ENCODE assay signal across 27 cellular contexts in genomic region chr4:2607107-2607506, GRCh38.
"Had no signal": no experiment of that assay in that cellular context is flagged by ENCODE, and none has a peak within 500 bp of the region (broad histone marks: within the 10 kb centered on the region; RNA-seq: fewer than 3 reads in every experiment).

No MANE protein-coding gene starts in this region.

- H3K9me3 ChIP-seq: ascending aorta, gastrocnemius medialis, thoracic aorta, upper lobe of left lung, vagina had no signal

- ATAC-seq: activated CD4-positive, CD25-positive, alpha-beta regulatory T cell treated with anti-CD3 and anti-CD28 coated beads, Interleukin-2, amount 50 U/mL, for 24 hours; effector memory CD8-positive, alpha-beta T cell; gastrocnemius medialis; sciatic nerve; stimulated activated effector memory CD8-positive, alpha-beta T cell treated with anti-CD3 and anti-CD28 coated beads, Interleukin-12 subunit alpha, Interleukin-12 subunit beta, amount 100 ng/mL, for 72 hours had no signal

- H3K27me3 ChIP-seq: ascending aorta, gastrocnemius medialis, upper lobe of left lung, vagina had no signal

- FAIRE-seq: TTC549 had no signal

- H3K9me3 Mint-ChIP-seq: activated naive CD4-positive, alpha-beta T cell treated with anti-CD3 and anti-CD28 coated beads, Interleukin-2, amount 10 ng/mL, durations not matched to agents 7 days and 5 days; activated naive CD8-positive, alpha-beta T cell treated with anti-CD3 and anti-CD28 coated beads, Interleukin-2, amount 10 ng/mL, durations not matched to agents 7 days and 5 days; brain; effector memory CD8-positive, alpha-beta T cell; memory B cell; natural killer cell; stimulated activated effector memory CD8-positive, alpha-beta T cell treated with anti-CD3 and anti-CD28 coated beads, Interleukin-12 subunit alpha, Interleukin-12 subunit beta, amount 100 ng/mL, for 72 hours; stimulated activated naive CD8-positive, alpha-beta T cell treated with anti-CD3 and anti-CD28 coated beads, Interleukin-15, Interleukin-2, amounts not matched to agents 100 ng/mL and 50 ng/mL, for 24 hours had no signal

- H3K27ac Mint-ChIP-seq: activated naive CD4-positive, alpha-beta T cell treated with anti-CD3 and anti-CD28 coated beads, Interleukin-2, amount 10 ng/mL, durations not matched to agents 7 days and 5 days; activated naive CD8-positive, alpha-beta T cell treated with anti-CD3 and anti-CD28 coated beads, Interleukin-2, amount 10 ng/mL, durations not matched to agents 7 days and 5 days; memory B cell; stimulated activated effector memory CD8-positive, alpha-beta T cell treated with anti-CD3 and anti-CD28 coated beads, Interleukin-12 subunit alpha, Interleukin-12 subunit beta, amount 100 ng/mL, for 72 hours; stimulated activated naive CD8-positive, alpha-beta T cell treated with anti-CD3 and anti-CD28 coated beads, Interleukin-15, Interleukin-2, amounts not matched to agents 100 ng/mL and 50 ng/mL, for 24 hours had no signal

- H3K27ac ChIP-seq: ascending aorta, skin epidermis, thoracic aorta, upper lobe of left lung, vagina, VCaP had no signal

- H3K36me3 Mint-ChIP-seq: natural killer cell had no signal

- H3K36me3 ChIP-seq: ascending aorta, gastrocnemius medialis, thoracic aorta, upper lobe of left lung, vagina had no signal

- DNase-seq: activated CD4-positive, alpha-beta T cell treated with anti-CD3 and anti-CD28 coated beads for 48 hours; activated CD4-positive, alpha-beta T cell treated with anti-CD3 and anti-CD28 coated beads, Interleukin-2, amount 50 U/mL, for 48 hours; activated CD8-positive, alpha-beta memory T cell treated with anti-CD3 and anti-CD28 coated beads for 24 hours; activated naive CD4-positive, alpha-beta T cell treated with anti-CD3 and anti-CD28 coated beads, Interleukin-2, amount 10 ng/mL, durations not matched to agents 7 days and 5 days; activated naive CD8-positive, alpha-beta T cell treated with anti-CD3 and anti-CD28 coated beads, Interleukin-2, amount 10 ng/mL, durations not matched to agents 7 days and 5 days; caudate nucleus; cortex of kidney; effector memory CD8-positive, alpha-beta T cell; erythroblast; gastrocnemius medialis; glutamatergic neuron; natural killer cell; stimulated activated CD4-positive, alpha-beta T cell treated with anti-CD3 and anti-CD28 coated beads, Interleukin-12 subunit alpha, Interleukin-12 subunit beta, amount 100 ng/mL, for 4 hours; stimulated activated CD4-positive, alpha-beta T cell treated with anti-CD3 and anti-CD28 coated beads, Interleukin-4, amount 100 ng/mL, for 24 hours; upper lobe of left lung had no signal

- H3K27me3 Mint-ChIP-seq: activated naive CD4-positive, alpha-beta T cell treated with anti-CD3 and anti-CD28 coated beads, Interleukin-2, amount 10 ng/mL, durations not matched to agents 7 days and 5 days; activated naive CD8-positive, alpha-beta T cell treated with anti-CD3 and anti-CD28 coated beads, Interleukin-2, amount 10 ng/mL, durations not matched to agents 7 days and 5 days; brain; effector memory CD8-positive, alpha-beta T cell; memory B cell; stimulated activated naive CD8-positive, alpha-beta T cell treated with anti-CD3 and anti-CD28 coated beads, Interleukin-15, Interleukin-2, amounts not matched to agents 100 ng/mL and 50 ng/mL, for 24 hours had no signal

- H3K4me3 ChIP-seq: ascending aorta, gastrocnemius medialis, skin epidermis, thoracic aorta, upper lobe of left lung, vagina had no signal

- H3K4me3 Mint-ChIP-seq: activated naive CD4-positive, alpha-beta T cell treated with anti-CD3 and anti-CD28 coated beads, Interleukin-2, amount 10 ng/mL, durations not matched to agents 7 days and 5 days; activated naive CD8-positive, alpha-beta T cell treated with anti-CD3 and anti-CD28 coated beads, Interleukin-2, amount 10 ng/mL, durations not matched to agents 7 days and 5 days; effector memory CD8-positive, alpha-beta T cell; memory B cell; natural killer cell; stimulated activated effector memory CD8-positive, alpha-beta T cell treated with anti-CD3 and anti-CD28 coated beads, Interleukin-12 subunit alpha, Interleukin-12 subunit beta, amount 100 ng/mL, for 72 hours; stimulated activated naive CD8-positive, alpha-beta T cell treated with anti-CD3 and anti-CD28 coated beads, Interleukin-15, Interleukin-2, amounts not matched to agents 100 ng/mL and 50 ng/mL, for 24 hours had no signal
